ENCODE assay signal across 11 cellular contexts in the genomic region with DNA sequence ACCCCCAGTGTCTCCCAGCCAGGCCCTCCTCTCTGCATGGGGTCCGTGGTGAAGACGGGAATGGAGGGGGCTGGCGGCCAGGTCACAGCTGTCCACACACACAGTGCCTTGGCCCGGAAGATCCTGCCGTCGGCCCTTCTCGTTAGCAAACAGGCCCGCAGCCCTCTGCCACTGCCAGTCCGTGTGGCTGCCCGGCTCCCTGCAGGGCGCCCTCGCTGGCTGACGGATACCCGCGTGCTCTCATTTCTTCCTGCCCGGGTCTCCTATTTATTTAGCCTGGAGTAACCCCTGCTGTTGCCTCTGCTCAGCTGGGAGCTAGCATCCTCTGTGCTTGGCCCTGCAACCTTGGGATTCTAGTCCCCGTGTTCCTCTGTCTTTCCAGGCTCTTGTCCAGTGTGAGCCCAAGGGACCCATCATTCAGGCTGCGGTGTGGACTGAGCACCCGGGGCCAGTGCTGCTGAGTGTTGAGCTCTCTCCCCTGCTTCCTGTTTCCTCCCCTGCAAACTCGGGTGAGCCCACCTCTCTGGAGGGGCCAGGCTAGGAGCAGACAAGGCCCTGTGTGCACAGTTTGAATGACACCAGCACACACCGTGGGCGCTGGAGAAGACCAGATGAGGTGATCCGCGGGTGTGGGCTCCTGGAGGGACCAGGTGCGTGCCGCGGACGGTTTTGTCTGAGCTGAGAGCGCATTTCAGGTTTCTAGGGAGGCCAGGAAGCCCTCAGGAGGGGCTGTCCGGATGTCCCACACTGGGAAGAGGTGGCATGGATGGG. TPM values are rescaled to one million over a fixed set of nuclear protein-coding genes. Genes with fewer than 3 reads are reported as not detected.
DNase-seq lines count a peak whose midpoint lies in the region; ATAC-seq and TF ChIP-seq lines count a peak whose summit lies in the region.
"Had no signal": no experiment of that assay in that cellular context is flagged by ENCODE, and none has a peak within 500 bp of the region (broad histone marks: within the 10 kb centered on the region; RNA-seq: fewer than 3 reads in every experiment).

No MANE protein-coding gene starts in this region.

- H3K4me3 Mint-ChIP-seq in activated CD4-positive, alpha-beta T cell treated with anti-CD3 and anti-CD28 coated beads for 36 hours = no peak overlapping the region
- H3K4me3 Mint-ChIP-seq: T-cell had no signal

- intact Hi-C loops in activated CD4-positive, alpha-beta T cell treated with anti-CD3 and anti-CD28 coated beads for 36 hours (cut with DNase I, micrococcal nuclease) = loop anchor here in 1 of 2 experiments (10.0 kb wide), 1 partner anchor 676 kb away; no protein-coding TSS in a partner anchor
- intact Hi-C loops in body of pancreas (cut with DNase I) = loop anchor here (10.0 kb wide), 1 partner anchor 556 kb away; no protein-coding TSS in a partner anchor
- intact Hi-C loops in left lung (cut with DNase I) = loop anchor here in 1 of 2 donors (10.0 kb wide), 1 partner anchor 266 kb away; no protein-coding TSS in a partner anchor
- intact Hi-C loops in testis (cut with DNase I; ENCODE audit: low total_unique reads) = loop anchor here (5.0 kb wide), 1 partner anchor 143 kb away; no protein-coding TSS in a partner anchor

- CTCF ChIA-PET in activated CD4-positive, alpha-beta T cell treated with anti-CD3 and anti-CD28 coated beads for 36 hours (lab: Charles Lee) = interaction anchor here (0.6 kb wide), 1 partner anchor 20 kb away, joined by 4 read pairs; no protein-coding TSS in a partner anchor

- H3K4me1 Mint-ChIP-seq in activated CD4-positive, alpha-beta T cell treated with anti-CD3 and anti-CD28 coated beads for 36 hours = peaks cover 17% of the 10 kb centered on the region

- H3K27me3 Mint-ChIP-seq in activated CD4-positive, alpha-beta T cell treated with anti-CD3 and anti-CD28 coated beads for 36 hours = no peaks in the 10 kb centered on the region

- no peak for TF ChIP-seq POLR2A in body of pancreas (IDR thresholded peaks at IDR 0.05)
- no peak for TF ChIP-seq POLR2A in testis (IDR thresholded peaks at IDR 0.05)

- WGBS in body of pancreas, 2 donors = 28 to 36% methylated on average over 17 to 30 of the region's 30 CpGs
- WGBS in testis, 2 donors = 43 to 62% methylated on average over 10 to 30 of the region's 30 CpGs

- no peak overlapping the region for H3K4me3 ChIP-seq in body of pancreas
- H3K4me3 ChIP-seq in left lung = no peak overlapping the region
- H3K4me3 ChIP-seq in testis = no peak overlapping the region

- H3K36me3 Mint-ChIP-seq in activated CD4-positive, alpha-beta T cell treated with anti-CD3 and anti-CD28 coated beads for 36 hours (ENCODE audit: low read depth) = no peaks in the 10 kb centered on the region
- H3K36me3 Mint-ChIP-seq: T-cell had no signal

- POLR2A ChIA-PET in activated CD4-positive, alpha-beta T cell treated with anti-CD3 and anti-CD28 coated beads for 36 hours (lab: Charles Lee) = no interaction called here

- H3K36me3 ChIP-seq in body of pancreas (replicated peaks in 1 of 2; ENCODE audit: insufficient read depth in 1 of 2, low read depth in 2 of 2) (no peaks in the 10 kb centered on the region), left lung (no peaks in the 10 kb centered on the region), testis (ENCODE audit: low read depth, missing control alignments) (no peaks in the 10 kb centered on the region)

- H3K9me3 ChIP-seq in body of pancreas (no peaks in the 10 kb centered on the region), left lung (no peaks in the 10 kb centered on the region), testis (no peaks in the 10 kb centered on the region)

- TF ChIP-seq CTCF in body of pancreas (IDR thresholded peaks at IDR 0.05) (no peak), left lung (IDR thresholded peaks at IDR 0.05) (no peak), testis (IDR thresholded peaks at IDR 0.05) (no peak)

- H3K27ac ChIP-seq in body of pancreas = no peak overlapping the region
- H3K27ac ChIP-seq in left lung = no peak overlapping the region
- H3K27ac ChIP-seq in testis = no peak overlapping the region

- no peak for ATAC-seq in activated CD4-positive, alpha-beta T cell treated with anti-CD3 and anti-CD28 coated beads for 36 hours
- ATAC-seq in body of pancreas = peak; percentile 29
- ATAC-seq in left lung = no peak
- ATAC-seq in HG02623 (IDR thresholded peaks at IDR 0.05; ENCODE audit: unreplicated experiment) = no peak
- ATAC-seq in HG03432 (IDR thresholded peaks at IDR 0.05; ENCODE audit: unreplicated experiment) = no peak
- ATAC-seq: T-cell had no signal

- DNase-seq in activated CD4-positive, alpha-beta T cell treated with anti-CD3 and anti-CD28 coated beads for 36 hours = peak; percentile 3
- DNase-seq in activated CD4-positive, alpha-beta T cell treated with anti-CD3 and anti-CD28 coated beads, Interleukin-2, amount 50 U/mL, for 48 hours = no peak
- DNase-seq in body of pancreas = peak; percentile 28 to 61 (median 52)
- peak; percentile 30 to 62 for DNase-seq in left lung
- DNase-seq in testis = peak; percentile 89
- DNase-seq in NCI-H2171 (lab: John Stamatoyannopoulos, UW) = no peak
- DNase-seq: activated CD8-positive, alpha-beta memory T cell treated with anti-CD3 and anti-CD28 coated beads, Interleukin-2, amount 50 U/mL, for 48 hours; NCI-H446 treated with DMSO at 0.1 percent for 48 hours had no signal

- H3K9me3 Mint-ChIP-seq in activated CD4-positive, alpha-beta T cell treated with anti-CD3 and anti-CD28 coated beads for 36 hours (ENCODE audit: low read depth) = peaks cover 4% of the 10 kb centered on the region
- H3K9me3 Mint-ChIP-seq: T-cell had no signal

- H3K27ac Mint-ChIP-seq in activated CD4-positive, alpha-beta T cell treated with anti-CD3 and anti-CD28 coated beads for 36 hours = no peak overlapping the region
- H3K27ac Mint-ChIP-seq: T-cell had no signal

- no peaks in the 10 kb centered on the region for H3K27me3 ChIP-seq in body of pancreas
- H3K27me3 ChIP-seq in left lung = peaks cover 0 to 55% of the 10 kb centered on the region in 2 donors
- no peaks in the 10 kb centered on the region for H3K27me3 ChIP-seq in testis

- H3K4me1 ChIP-seq in body of pancreas (peaks cover 9% of the 10 kb centered on the region), left lung (peaks cover 0 to 21% of the 10 kb centered on the region in 2 donors), testis (peaks cover 26% of the 10 kb centered on the region)

RNA-seq across cellular contexts. Expression of a gene that starts 14.6 kb away (rescaled TPM):
- total RNA-seq in activated CD4-positive, alpha-beta T cell treated with anti-CD3 and anti-CD28 coated beads for 36 hours = 10 to 100 TPM in 1 of 2 experiments, not detected in 1; 45.7 TPM
- total RNA-seq in body of pancreas (not detected), left lung (100 to 1,000 TPM; 105 to 106 TPM), testis (not detected)
- polyA plus RNA-seq in testis (ENCODE audit: insufficient read depth, low read depth, low replicate concordance) = not detected

RNA-seq across cellular contexts. Expression of a gene that starts 43.1 kb away (rescaled TPM):
- 10 to 100 TPM; 51.4 to 59.2 TPM for total RNA-seq in activated CD4-positive, alpha-beta T cell treated with anti-CD3 and anti-CD28 coated beads for 36 hours
- 10 to 100 TPM; 12.5 to 19.1 TPM for total RNA-seq in body of pancreas
- 10 to 100 TPM; 23.7 to 32.2 TPM for total RNA-seq in left lung
- 10 to 100 TPM; 52.4 to 54.9 TPM for total RNA-seq in testis
- 91.4 TPM for polyA plus RNA-seq in testis (ENCODE audit: insufficient read depth, low read depth, low replicate concordance)

Comparison
In these comparisons a context has a peak if more than half of its experiments do, and no peak if none do; other contexts are left out.
1. DNase-seq: peak in activated CD4-positive, alpha-beta T cell treated with anti-CD3 and anti-CD28 coated beads for 36 hours (single experiment), body of pancreas (4 of 4), left lung (2 of 2) and testis (single experiment); none in activated CD4-positive, alpha-beta T cell treated with anti-CD3 and anti-CD28 coated beads, Interleukin-2, amount 50 U/mL, for 48 hours (0 of 2) and NCI-H2171 (single experiment).